In genomic region chr3:110568246-110568645, GRCh38 we compare ENCODE assay signal across 12 cellular contexts.
DNase-seq lines count a peak whose midpoint lies in the region; ATAC-seq and TF ChIP-seq lines count a peak whose summit lies in the region.
"Had no signal": no experiment of that assay in that cellular context is flagged by ENCODE, and none has a peak within 500 bp of the region (broad histone marks: within the 10 kb centered on the region; RNA-seq: fewer than 3 reads in every experiment).

No MANE protein-coding gene starts in this region.

- H3K4me1 Mint-ChIP-seq in GM23338: peaks cover 5% of the 10 kb centered on the region

- no peak overlapping the region for H3K27ac ChIP-seq in GM23338 (ENCODE audit: low read depth)
- H3K27ac ChIP-seq in MM.1S (ENCODE audit: low read length): peak overlapping the region; percentile 39; the same call in 1 of the 2 replicates
- H3K27ac ChIP-seq: left ventricle myocardium inferior had no signal

- H3F3A ChIP-seq in GM23338 (replicated peaks; ENCODE audit: low read depth) (no peaks in the 10 kb centered on the region), MM.1S (ENCODE audit: insufficient read depth, low read length) (peaks cover 8% of the 10 kb centered on the region)

- H3K4me1 ChIP-seq in GM23338 (ENCODE audit: insufficient read depth): no peaks in the 10 kb centered on the region
- peaks cover 17% of the 10 kb centered on the region; the same call in 1 of the 2 replicates for H3K4me1 ChIP-seq in MM.1S (ENCODE audit: low read length)
- H3K4me1 ChIP-seq: left ventricle myocardium inferior had no signal

- H3K27ac Mint-ChIP-seq in GM23338: no peak overlapping the region

- H3K9me3 ChIP-seq in MM.1S (replicated peaks; ENCODE audit: insufficient read depth, low read length): no peaks in the 10 kb centered on the region
- H3K9me3 ChIP-seq: left ventricle myocardium inferior had no signal

- H3K9ac ChIP-seq in MM.1S (ENCODE audit: low read length): no peak overlapping the region

- H3K27me3 Mint-ChIP-seq in GM23338 (ENCODE audit: insufficient read depth, low read depth, poor library complexity): no peaks in the 10 kb centered on the region

- H3K9me3 Mint-ChIP-seq in GM23338: peaks cover 8% of the 10 kb centered on the region

- H3K36me3 ChIP-seq in GM23338 (ENCODE audit: insufficient read depth) (no peaks in the 10 kb centered on the region), MM.1S (replicated peaks; ENCODE audit: insufficient read depth, low read length) (no peaks in the 10 kb centered on the region)
- H3K36me3 ChIP-seq: left ventricle myocardium inferior had no signal

- ATAC-seq in GM23338: no peak
- no peak for ATAC-seq in HG03342 (IDR thresholded peaks at IDR 0.05; ENCODE audit: unreplicated experiment)

- H3K4me3 ChIP-seq in GM23338: no peak overlapping the region
- no peak overlapping the region for H3K4me3 ChIP-seq in MM.1S (ENCODE audit: low read length)
- no peak overlapping the region for H3K4me3 ChIP-seq in foreskin fibroblast (ENCODE audit: low read depth in 1 of 2, low read length in 2 of 2)
- H3K4me3 ChIP-seq: left ventricle myocardium inferior had no signal

- H3K4me2 ChIP-seq in GM23338: no peak overlapping the region
- peak overlapping the region; percentile 15; the same call in 1 of the 2 replicates for H3K4me2 ChIP-seq in MM.1S (ENCODE audit: low read depth, low read length)

- H3K9me2 ChIP-seq in GM23338 (ENCODE audit: insufficient read depth) (peaks cover 13% of the 10 kb centered on the region; the same call in 1 of the 2 replicates), MM.1S (replicated peaks; ENCODE audit: insufficient read depth, low read length) (no peaks in the 10 kb centered on the region)

- peaks cover 21% of the 10 kb centered on the region; the same call in 2 of the 3 replicates for H3K36me3 Mint-ChIP-seq in GM23338 (ENCODE audit: low read depth)

- peak; percentile 36 for DNase-seq in COLO829 (ENCODE audit: low spot score)
- no peak for DNase-seq in GM23338 (ENCODE audit: low spot score)
- no peak for DNase-seq in MM.1S
- peak; percentile 82 to 88 for DNase-seq in foreskin fibroblast
- no peak for DNase-seq in T-helper 2 cell
- DNase-seq in stimulated activated CD8-positive, alpha-beta memory T cell treated with anti-CD3 and anti-CD28 coated beads, Interleukin-4, amount 100 ng/mL, for 48 hours: no peak
- no peak for DNase-seq in NCI-H82 (lab: John Stamatoyannopoulos, UW)
- DNase-seq: activated CD4-positive, CD25-positive, alpha-beta regulatory T cell; DMS53; left ventricle myocardium inferior; NCI-H510A treated with DMSO at 0.1 percent for 48 hours had no signal

- H3K79me2 ChIP-seq in GM23338 (replicated peaks; ENCODE audit: insufficient read depth): no peaks in the 10 kb centered on the region
- no peaks in the 10 kb centered on the region for H3K79me2 ChIP-seq in MM.1S (ENCODE audit: low read length)

- no peak for TF ChIP-seq CTCF in GM23338 (conservative IDR thresholded peaks at IDR 0.05; ENCODE audit: low read depth in 2 of 2)
- no peak for TF ChIP-seq CTCF in MM.1S (IDR thresholded peaks at IDR 0.05; ENCODE audit: low read length)
- no peak for TF ChIP-seq CTCF in foreskin fibroblast (IDR thresholded peaks at IDR 0.05; ENCODE audit: low read depth, low read length)

- no peak overlapping the region for H3K4me3 Mint-ChIP-seq in GM23338

- H4K20me1 ChIP-seq in GM23338 (replicated peaks; ENCODE audit: insufficient read depth) (no peaks in the 10 kb centered on the region), MM.1S (ENCODE audit: insufficient read depth, low read length) (no peaks in the 10 kb centered on the region)

- H2AFZ ChIP-seq in GM23338: peak overlapping the region; percentile 8; the same call in 1 of the 2 replicates
- H2AFZ ChIP-seq in MM.1S (ENCODE audit: low read length): peak overlapping the region; percentile 35

- H3K27me3 ChIP-seq in GM23338 (ENCODE audit: insufficient read depth) (no peaks in the 10 kb centered on the region), MM.1S (replicated peaks; ENCODE audit: insufficient read depth, low read length) (no peaks in the 10 kb centered on the region)

TF ChIP-seq in GM23338, 12 proteins besides CTCF, POLR2A, EP300 and RAD21 (continues in another document):
- TF ChIP-seq EZH2phosphoT487 (IDR thresholded peaks at IDR 0.05; ENCODE audit: unreplicated experiment): no peak
- TF ChIP-seq REST (IDR thresholded peaks at IDR 0.05; ENCODE audit: unreplicated experiment): no peak
- TF ChIP-seq CREB1 (CRISPR knock-in tag; IDR thresholded peaks at IDR 0.05; ENCODE audit: low read depth): no peak
- no peak for TF ChIP-seq EZH2 (IDR thresholded peaks at IDR 0.05; ENCODE audit: low read depth, unreplicated experiment)
- TF ChIP-seq ZNF331 (CRISPR knock-in tag; IDR thresholded peaks at IDR 0.05; ENCODE audit: low read depth): no peak

Comparison
In these comparisons a context has a peak if more than half of its experiments do, and no peak if none do; other contexts are left out.
1. DNase-seq: peak in COLO829 (single experiment) and foreskin fibroblast (2 of 2); none in GM23338 (single experiment), MM.1S (single experiment), T-helper 2 cell (0 of 5), stimulated activated CD8-positive, alpha-beta memory T cell treated with anti-CD3 and anti-CD28 coated beads, Interleukin-4, amount 100 ng/mL, for 48 hours (single experiment) and NCI-H82 (single experiment).